Comparison of ENCODE assay signal across 1 cellular context in the genomic region with DNA sequence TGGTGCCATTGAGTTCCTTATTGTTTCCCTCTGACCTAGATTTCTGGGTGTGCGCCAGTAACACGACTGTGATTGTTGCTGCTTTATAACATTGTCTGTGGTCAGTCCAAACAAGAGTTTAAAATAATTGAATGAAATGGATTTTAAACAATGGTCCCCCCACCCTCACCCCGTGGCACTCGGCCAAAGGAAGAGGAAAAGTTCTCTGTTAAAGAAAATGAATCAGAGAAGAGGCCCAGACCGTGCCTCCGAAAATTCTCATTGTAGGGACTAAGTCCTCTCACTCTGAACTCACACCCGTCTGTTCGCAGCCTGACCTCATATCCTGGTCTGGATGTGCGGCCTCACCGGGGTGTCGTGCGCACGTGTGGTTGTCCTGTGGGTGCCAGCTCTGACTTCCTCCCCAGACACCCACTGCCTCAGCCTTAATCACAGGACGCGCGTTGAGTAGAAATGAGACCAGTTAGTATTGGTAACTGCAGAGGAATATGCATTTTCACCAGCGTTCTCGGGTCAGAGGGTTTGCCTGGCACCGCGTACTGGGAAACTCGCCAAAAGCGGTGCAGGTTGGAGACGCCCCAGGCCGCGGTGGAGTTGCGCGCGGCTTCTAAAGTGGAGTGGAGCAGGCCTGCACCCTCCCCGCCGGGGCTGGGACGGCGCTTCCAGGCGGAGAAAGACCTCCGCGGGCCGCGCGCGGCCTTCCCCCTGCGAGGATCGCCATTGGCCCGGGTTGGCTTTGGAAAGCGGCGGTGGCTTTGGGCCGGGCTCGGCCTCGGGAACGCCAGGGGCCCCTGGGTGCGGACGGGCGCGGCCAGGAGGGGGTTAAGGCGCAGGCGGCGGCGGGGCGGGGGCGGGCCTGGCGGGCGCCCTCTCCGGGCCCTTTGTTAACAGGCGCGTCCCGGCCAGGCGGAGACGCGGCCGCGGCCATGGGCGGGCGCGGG.
TF ChIP-seq lines count a peak whose summit lies in the region.

Gene ABL1, plus strand, starts transcription at position 884 of the 941 bp plus-strand sequence. CDS start 193 bp downstream, outside the sequence.

TF ChIP-seq in HepG2, 621 proteins besides CTCF, POLR2A, EP300 and RAD21 (continued from another document and continues in another):
- TF ChIP-seq, protein P1, sequence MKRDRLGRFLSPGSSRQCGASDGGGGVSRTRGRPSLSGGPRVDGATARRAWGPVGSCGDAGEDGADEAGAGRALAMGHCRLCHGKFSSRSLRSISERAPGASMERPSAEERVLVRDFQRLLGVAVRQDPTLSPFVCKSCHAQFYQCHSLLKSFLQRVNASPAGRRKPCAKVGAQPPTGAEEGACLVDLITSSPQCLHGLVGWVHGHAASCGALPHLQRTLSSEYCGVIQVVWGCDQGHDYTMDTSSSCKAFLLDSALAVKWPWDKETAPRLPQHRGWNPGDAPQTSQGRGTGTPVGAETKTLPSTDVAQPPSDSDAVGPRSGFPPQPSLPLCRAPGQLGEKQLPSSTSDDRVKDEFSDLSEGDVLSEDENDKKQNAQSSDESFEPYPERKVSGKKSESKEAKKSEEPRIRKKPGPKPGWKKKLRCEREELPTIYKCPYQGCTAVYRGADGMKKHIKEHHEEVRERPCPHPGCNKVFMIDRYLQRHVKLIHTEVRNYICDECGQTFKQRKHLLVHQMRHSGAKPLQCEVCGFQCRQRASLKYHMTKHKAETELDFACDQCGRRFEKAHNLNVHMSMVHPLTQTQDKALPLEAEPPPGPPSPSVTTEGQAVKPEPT (CRISPR knock-in tag; IDR thresholded peaks at IDR 0.05; ENCODE audit: low read depth): no peak
- TF ChIP-seq MTF2 (CRISPR knock-in tag; IDR thresholded peaks at IDR 0.05; ENCODE audit: borderline replicate concordance) (no peak), ZNF136 (CRISPR knock-in tag; IDR thresholded peaks at IDR 0.05; ENCODE audit: low read depth) (no peak), IKZF1 (IDR thresholded peaks at IDR 0.05) (no peak), REXO4 (CRISPR knock-in tag; IDR thresholded peaks at IDR 0.05; ENCODE audit: borderline replicate concordance) (no peak), ZBTB44 (CRISPR knock-in tag; IDR thresholded peaks at IDR 0.05) (no peak), CEBPB (IDR thresholded peaks at IDR 0.05; ENCODE audit: borderline replicate concordance, low read depth, low read length) (no peak), ZBTB49 (CRISPR knock-in tag; IDR thresholded peaks at IDR 0.05; ENCODE audit: borderline replicate concordance) (no peak), ZNF841 (CRISPR knock-in tag; IDR thresholded peaks at IDR 0.05; ENCODE audit: borderline replicate concordance) (no peak), ARID5B (CRISPR knock-in tag; IDR thresholded peaks at IDR 0.05) (no peak), ESRRA (CRISPR knock-in tag; IDR thresholded peaks at IDR 0.05; ENCODE audit: low read depth) (no peak; the same call in 1 of the 2 replicates), NRL (CRISPR knock-in tag; IDR thresholded peaks at IDR 0.05; ENCODE audit: borderline replicate concordance) (peak; percentile 40; the same call in 1 of the 2 replicates), JUND (CRISPR knock-in tag; IDR thresholded peaks at IDR 0.05) (no peak), ISL2 (CRISPR knock-in tag; IDR thresholded peaks at IDR 0.05) (peak; percentile 53; the same call in 1 of the 2 replicates), HES4 (CRISPR knock-in tag; IDR thresholded peaks at IDR 0.05; ENCODE audit: borderline replicate concordance) (no peak), FIP1L1 (IDR thresholded peaks at IDR 0.05; ENCODE audit: borderline replicate concordance, insufficient read depth, low read depth, low read length) (no peak), ZNF644 (CRISPR knock-in tag; IDR thresholded peaks at IDR 0.05; ENCODE audit: low read depth) (no peak), MAFF (IDR thresholded peaks at IDR 0.05; ENCODE audit: low read depth, low read length) (no peak), FLYWCH1 (CRISPR knock-in tag; IDR thresholded peaks at IDR 0.05) (no peak), ZNF382 (CRISPR knock-in tag; IDR thresholded peaks at IDR 0.05; ENCODE audit: borderline replicate concordance) (no peak), HNRNPH1 (optimal IDR thresholded peaks at IDR 0.05; ENCODE audit: low read depth, low read length) (no peak), POLR2G (IDR thresholded peaks at IDR 0.05; ENCODE audit: low read depth, low read length) (peak; percentile 69), MIER3 (CRISPR knock-in tag; IDR thresholded peaks at IDR 0.05; ENCODE audit: borderline replicate concordance) (peak; percentile 63; the same call in 1 of the 2 replicates), KLF15 (CRISPR knock-in tag; IDR thresholded peaks at IDR 0.05; ENCODE audit: borderline replicate concordance) (no peak), CBFB (CRISPR knock-in tag; IDR thresholded peaks at IDR 0.05) (no peak), ZBTB20 (CRISPR knock-in tag; IDR thresholded peaks at IDR 0.05; ENCODE audit: borderline replicate concordance, low read depth) (no peak), MBNL3 (CRISPR knock-in tag; conservative IDR thresholded peaks at IDR 0.05) (no peak), NFYB (CRISPR knock-in tag; IDR thresholded peaks at IDR 0.05) (peak; percentile 39; the same call in 1 of the 2 replicates), ZNF780A (CRISPR knock-in tag; IDR thresholded peaks at IDR 0.05) (no peak), ZNF766 (CRISPR knock-in tag; IDR thresholded peaks at IDR 0.05; ENCODE audit: borderline replicate concordance) (peak; percentile 73; the same call in 1 of the 2 replicates), SMAD1 (CRISPR knock-in tag; IDR thresholded peaks at IDR 0.05; ENCODE audit: borderline replicate concordance, low read depth) (no peak), ATF7 (IDR thresholded peaks at IDR 0.05) (no peak), ATF7 (CRISPR knock-in tag; IDR thresholded peaks at IDR 0.05) (no peak), ZNF10 (CRISPR knock-in tag; IDR thresholded peaks at IDR 0.05; ENCODE audit: borderline replicate concordance, low read depth) (no peak), PRPF4 (IDR thresholded peaks at IDR 0.05; ENCODE audit: low read depth, low read length, poor library complexity, severe bottlenecking) (no peak), ZNF335 (CRISPR knock-in tag; IDR thresholded peaks at IDR 0.05) (no peak), CCDC6 (CRISPR knock-in tag; IDR thresholded peaks at IDR 0.05) (no peak), NFKB2 (CRISPR knock-in tag; IDR thresholded peaks at IDR 0.05; ENCODE audit: borderline replicate concordance) (peak; percentile 77; the same call in 1 of the 2 replicates), MATR3 (CRISPR knock-in tag; IDR thresholded peaks at IDR 0.05) (no peak), ZNF468 (CRISPR knock-in tag; IDR thresholded peaks at IDR 0.05) (no peak)
- TF ChIP-seq, protein P2, sequence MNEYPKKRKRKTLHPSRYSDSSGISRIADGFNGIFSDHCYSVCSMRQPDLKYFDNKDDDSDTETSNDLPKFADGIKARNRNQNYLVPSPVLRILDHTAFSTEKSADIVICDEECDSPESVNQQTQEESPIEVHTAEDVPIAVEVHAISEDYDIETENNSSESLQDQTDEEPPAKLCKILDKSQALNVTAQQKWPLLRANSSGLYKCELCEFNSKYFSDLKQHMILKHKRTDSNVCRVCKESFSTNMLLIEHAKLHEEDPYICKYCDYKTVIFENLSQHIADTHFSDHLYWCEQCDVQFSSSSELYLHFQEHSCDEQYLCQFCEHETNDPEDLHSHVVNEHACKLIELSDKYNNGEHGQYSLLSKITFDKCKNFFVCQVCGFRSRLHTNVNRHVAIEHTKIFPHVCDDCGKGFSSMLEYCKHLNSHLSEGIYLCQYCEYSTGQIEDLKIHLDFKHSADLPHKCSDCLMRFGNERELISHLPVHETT (CRISPR knock-in tag; conservative IDR thresholded peaks at IDR 0.05): no peak; the same call in 1 of the 2 replicates
- TF ChIP-seq, protein P3, sequence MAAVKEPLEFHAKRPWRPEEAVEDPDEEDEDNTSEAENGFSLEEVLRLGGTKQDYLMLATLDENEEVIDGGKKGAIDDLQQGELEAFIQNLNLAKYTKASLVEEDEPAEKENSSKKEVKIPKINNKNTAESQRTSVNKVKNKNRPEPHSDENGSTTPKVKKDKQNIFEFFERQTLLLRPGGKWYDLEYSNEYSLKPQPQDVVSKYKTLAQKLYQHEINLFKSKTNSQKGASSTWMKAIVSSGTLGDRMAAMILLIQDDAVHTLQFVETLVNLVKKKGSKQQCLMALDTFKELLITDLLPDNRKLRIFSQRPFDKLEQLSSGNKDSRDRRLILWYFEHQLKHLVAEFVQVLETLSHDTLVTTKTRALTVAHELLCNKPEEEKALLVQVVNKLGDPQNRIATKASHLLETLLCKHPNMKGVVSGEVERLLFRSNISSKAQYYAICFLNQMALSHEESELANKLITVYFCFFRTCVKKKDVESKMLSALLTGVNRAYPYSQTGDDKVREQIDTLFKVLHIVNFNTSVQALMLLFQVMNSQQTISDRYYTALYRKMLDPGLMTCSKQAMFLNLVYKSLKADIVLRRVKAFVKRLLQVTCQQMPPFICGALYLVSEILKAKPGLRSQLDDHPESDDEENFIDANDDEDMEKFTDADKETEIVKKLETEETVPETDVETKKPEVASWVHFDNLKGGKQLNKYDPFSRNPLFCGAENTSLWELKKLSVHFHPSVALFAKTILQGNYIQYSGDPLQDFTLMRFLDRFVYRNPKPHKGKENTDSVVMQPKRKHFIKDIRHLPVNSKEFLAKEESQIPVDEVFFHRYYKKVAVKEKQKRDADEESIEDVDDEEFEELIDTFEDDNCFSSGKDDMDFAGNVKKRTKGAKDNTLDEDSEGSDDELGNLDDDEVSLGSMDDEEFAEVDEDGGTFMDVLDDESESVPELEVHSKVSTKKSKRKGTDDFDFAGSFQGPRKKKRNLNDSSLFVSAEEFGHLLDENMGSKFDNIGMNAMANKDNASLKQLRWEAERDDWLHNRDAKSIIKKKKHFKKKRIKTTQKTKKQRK (IDR thresholded peaks at IDR 0.05; ENCODE audit: low read length): no peak
- TF ChIP-seq, protein P4, sequence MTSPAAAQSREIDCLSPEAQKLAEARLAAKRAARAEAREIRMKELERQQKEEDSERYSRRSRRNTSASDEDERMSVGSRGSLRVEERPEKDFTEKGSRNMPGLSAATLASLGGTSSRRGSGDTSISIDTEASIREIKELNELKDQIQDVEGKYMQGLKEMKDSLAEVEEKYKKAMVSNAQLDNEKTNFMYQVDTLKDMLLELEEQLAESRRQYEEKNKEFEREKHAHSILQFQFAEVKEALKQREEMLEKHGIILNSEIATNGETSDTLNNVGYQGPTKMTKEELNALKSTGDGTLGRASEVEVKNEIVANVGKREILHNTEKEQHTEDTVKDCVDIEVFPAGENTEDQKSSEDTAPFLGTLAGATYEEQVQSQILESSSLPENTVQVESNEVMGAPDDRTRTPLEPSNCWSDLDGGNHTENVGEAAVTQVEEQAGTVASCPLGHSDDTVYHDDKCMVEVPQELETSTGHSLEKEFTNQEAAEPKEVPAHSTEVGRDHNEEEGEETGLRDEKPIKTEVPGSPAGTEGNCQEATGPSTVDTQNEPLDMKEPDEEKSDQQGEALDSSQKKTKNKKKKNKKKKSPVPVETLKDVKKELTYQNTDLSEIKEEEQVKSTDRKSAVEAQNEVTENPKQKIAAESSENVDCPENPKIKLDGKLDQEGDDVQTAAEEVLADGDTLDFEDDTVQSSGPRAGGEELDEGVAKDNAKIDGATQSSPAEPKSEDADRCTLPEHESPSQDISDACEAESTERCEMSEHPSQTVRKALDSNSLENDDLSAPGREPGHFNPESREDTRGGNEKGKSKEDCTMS (CRISPR knock-in tag; conservative IDR thresholded peaks at IDR 0.05): no peak
